ENCODE assay signal across 11 cellular contexts in genomic region chr1:99180915-99181314, GRCh38.
DNase-seq lines count a peak whose midpoint lies in the region; ATAC-seq, FAIRE-seq and TF ChIP-seq lines count a peak whose summit lies in the region.
"Had no signal": no experiment of that assay in that cellular context is flagged by ENCODE, and none has a peak within 500 bp of the region (broad histone marks: within the 10 kb centered on the region; RNA-seq: fewer than 3 reads in every experiment).

No MANE protein-coding gene starts in this region.

- H3K9me3 ChIP-seq in HCT116 (ENCODE audit: control insufficient read depth in 1 of 2, insufficient read depth in 1 of 2, low read depth in 1 of 2, low read length in 2 of 2), result no peaks in the 10 kb centered on the region
- H3K9me3 ChIP-seq: HAP-1 had no signal

- no peak overlapping the region for H3K4me3 ChIP-seq in HCT116 (replicated peaks in 1 of 2; ENCODE audit: low read depth in 1 of 2, low read length in 2 of 2)
- H3K4me3 ChIP-seq: HAP-1 had no signal

- no peaks in the 10 kb centered on the region for H3K9me3 Mint-ChIP-seq in T-helper 2 cell treated with Interferon-gamma antibody and Interleukin-4, amounts not matched to agents 5 μg/mL and 100 μg/mL, for 36 hours
- H3K9me3 Mint-ChIP-seq: CD4-positive, CD25-positive, alpha-beta regulatory T cell had no signal

- TF ChIP-seq RAD21 in HCT116 (IDR thresholded peaks at IDR 0.05; ENCODE audit: low read depth), result no peak

- BruUV-seq in HCT116 (replicated peaks; lab: Mats Ljungman, UMichigan), result no TSS peak

- FAIRE-seq in endometrium (lab: Jason Lieb, UNC), result peak; percentile 29

- intact Hi-C loops in HCT116 (cut with micrococcal nuclease), result loop anchor here (1.0 to 10.0 kb wide), 4 partner anchors 300 to 1688 kb away; no protein-coding TSS in a partner anchor

- no peak overlapping the region for H3K4me3 Mint-ChIP-seq in T-helper 2 cell treated with Interferon-gamma antibody and Interleukin-4, amounts not matched to agents 5 μg/mL and 100 μg/mL, for 36 hours
- H3K4me3 Mint-ChIP-seq: CD4-positive, CD25-positive, alpha-beta regulatory T cell had no signal

- no peaks in the 10 kb centered on the region for H3K36me3 Mint-ChIP-seq in T-helper 2 cell treated with Interferon-gamma antibody and Interleukin-4, amounts not matched to agents 5 μg/mL and 100 μg/mL, for 36 hours (ENCODE audit: low read depth)
- H3K36me3 Mint-ChIP-seq: CD4-positive, CD25-positive, alpha-beta regulatory T cell had no signal

- H3K27me3 Mint-ChIP-seq in T-helper 2 cell treated with Interferon-gamma antibody and Interleukin-4, amounts not matched to agents 5 μg/mL and 100 μg/mL, for 36 hours (ENCODE audit: low read depth), result no peaks in the 10 kb centered on the region
- H3K27me3 Mint-ChIP-seq: CD4-positive, CD25-positive, alpha-beta regulatory T cell had no signal

- no peak for TF ChIP-seq CTCF in HCT116 (IDR thresholded peaks at IDR 0.05 in 2 of 3, conservative IDR thresholded peaks at IDR 0.05 in 1 of 3; ENCODE audit: borderline replicate concordance in 1 of 3, insufficient read depth in 1 of 3, low read depth in 2 of 3, low read length in 2 of 3)

- no peaks in the 10 kb centered on the region for H3K9me2 ChIP-seq in HCT116 (ENCODE audit: insufficient read depth)

- no peak for DNase-seq in HCT116 (ENCODE audit: low read depth, low spot score)
- DNase-seq in NCI-H524 treated with DMSO at 0.1 percent for 48 hours (lab: John Stamatoyannopoulos, UW), result peak; percentile 70
- peak; percentile 8 for DNase-seq in pons (ENCODE audit: low spot score)
- DNase-seq in activated effector memory CD4-positive, alpha-beta T cell treated with anti-CD3 and anti-CD28 coated beads, Interleukin-2, amount 50 U/mL, for 16 hours, result no peak
- DNase-seq in T-helper 2 cell treated with Interferon-gamma antibody and Interleukin-4, amounts not matched to agents 5 μg/mL and 100 μg/mL, for 36 hours (ENCODE audit: low spot score), result no peak
- no peak for DNase-seq in SKM-1 treated with dmso at 0.1 percent for 144 hours (lab: John Stamatoyannopoulos, UW; ENCODE audit: unreplicated experiment)
- DNase-seq: GF-D8 had no signal

- RAD21 ChIA-PET in HCT116 (lab: Charles Lee; ENCODE audit: low non-redundant PET in 1 of 2, low total read pairs in 2 of 2, uncharacterized antibody in 2 of 2, unreplicated experiment in 2 of 2), result interaction anchor here in 1 of 2 experiments (0.6 kb wide), 1 partner anchor 299 kb away, joined by 4 read pairs; no protein-coding TSS in a partner anchor

- H3K4me2 ChIP-seq in HCT116 (ENCODE audit: low read length), result peak overlapping the region; percentile 43; the same call in 1 of the 2 replicates

- no peak for TF ChIP-seq POLR2A in HCT116 (IDR thresholded peaks at IDR 0.05; ENCODE audit: borderline replicate concordance, extremely low read depth, insufficient read depth, insufficient read length)

- no peak overlapping the region for H3K27ac ChIP-seq in HCT116 (ENCODE audit: low read depth, low read length)

- H3K27me3 ChIP-seq in HCT116 (ENCODE audit: insufficient read depth, low read length), result no peaks in the 10 kb centered on the region

- no peak overlapping the region for H3K27ac Mint-ChIP-seq in T-helper 2 cell treated with Interferon-gamma antibody and Interleukin-4, amounts not matched to agents 5 μg/mL and 100 μg/mL, for 36 hours
- H3K27ac Mint-ChIP-seq: CD4-positive, CD25-positive, alpha-beta regulatory T cell had no signal

- H3K79me2 ChIP-seq in HCT116 (ENCODE audit: insufficient read depth, low read length), result no peaks in the 10 kb centered on the region

- H3K4me1 ChIP-seq in HCT116 (ENCODE audit: control insufficient read depth in 1 of 2, insufficient read depth in 2 of 2, low read length in 2 of 2), result peaks cover 2 to 3% of the 10 kb centered on the region in 2 experiments; a peak in 3 of 4 replicates

- no peaks in the 10 kb centered on the region for H3K4me1 Mint-ChIP-seq in T-helper 2 cell treated with Interferon-gamma antibody and Interleukin-4, amounts not matched to agents 5 μg/mL and 100 μg/mL, for 36 hours (ENCODE audit: low read depth)

- ATAC-seq in HCT116 (no peak), HG03097 (IDR thresholded peaks at IDR 0.05; ENCODE audit: low FRiP score, unreplicated experiment) (no peak)

- no peaks in the 10 kb centered on the region for H4K20me1 ChIP-seq in HCT116 (ENCODE audit: insufficient read depth)

- H3K9ac ChIP-seq in HCT116 (ENCODE audit: low read length), result no peak overlapping the region

- H2AFZ ChIP-seq in HCT116 (ENCODE audit: low read depth, low read length, poor library complexity, severe bottlenecking), result peak overlapping the region; percentile 85

- POLR2A ChIA-PET in HCT116 (lab: Charles Lee), result interaction anchor here (0.9 kb wide), 1 partner anchor 299 kb away, joined by 3 read pairs; no protein-coding TSS in a partner anchor

- H3K36me3 ChIP-seq in HCT116 (ENCODE audit: control insufficient read depth in 1 of 2, insufficient read depth in 2 of 2, low read length in 2 of 2), result no peaks in the 10 kb centered on the region
- H3K36me3 ChIP-seq: HAP-1 had no signal

- CTCF ChIA-PET in HCT116 (lab: Charles Lee), result interaction anchor here (0.6 to 2.9 kb wide), 12 partner anchors 9 to 713 kb away, joined by 3 to 24 read pairs (median 4); no protein-coding TSS in a partner anchor

TF ChIP-seq in HCT116, 20 proteins besides CTCF, POLR2A, EP300 and RAD21:
- TF ChIP-seq MAX (IDR thresholded peaks at IDR 0.05) (no peak), CEBPB (IDR thresholded peaks at IDR 0.05; ENCODE audit: low read depth) (no peak), CBX3 (IDR thresholded peaks at IDR 0.05; ENCODE audit: low read depth) (no peak), YY1 (IDR thresholded peaks at IDR 0.05; ENCODE audit: extremely low read depth, insufficient replicate concordance, low read depth, low read length) (no peak), FOSL1 (IDR thresholded peaks at IDR 0.05; ENCODE audit: low read depth) (no peak), POLR2AphosphoS5 (IDR thresholded peaks at IDR 0.05; ENCODE audit: low read depth, low read length) (no peak), SRF (IDR thresholded peaks at IDR 0.05; ENCODE audit: low read depth) (no peak), EZH2 (IDR thresholded peaks at IDR 0.05) (no peak), SP1 (IDR thresholded peaks at IDR 0.05; ENCODE audit: low read depth) (no peak), EGR1 (IDR thresholded peaks at IDR 0.05; ENCODE audit: low read depth) (no peak), SIN3A (IDR thresholded peaks at IDR 0.05; ENCODE audit: low read depth) (no peak), ZFX (IDR thresholded peaks at IDR 0.05) (no peak), ZNF274 (IDR thresholded peaks at IDR 0.05; ENCODE audit: low read depth, low read length) (no peak), TCF7L2 (IDR thresholded peaks at IDR 0.05; ENCODE audit: borderline replicate concordance, extremely low read depth, insufficient read depth, insufficient read length) (no peak), JUND (IDR thresholded peaks at IDR 0.05) (no peak), ELF1 (IDR thresholded peaks at IDR 0.05; ENCODE audit: borderline replicate concordance, low read depth) (no peak)
- TF ChIP-seq, protein P1, sequence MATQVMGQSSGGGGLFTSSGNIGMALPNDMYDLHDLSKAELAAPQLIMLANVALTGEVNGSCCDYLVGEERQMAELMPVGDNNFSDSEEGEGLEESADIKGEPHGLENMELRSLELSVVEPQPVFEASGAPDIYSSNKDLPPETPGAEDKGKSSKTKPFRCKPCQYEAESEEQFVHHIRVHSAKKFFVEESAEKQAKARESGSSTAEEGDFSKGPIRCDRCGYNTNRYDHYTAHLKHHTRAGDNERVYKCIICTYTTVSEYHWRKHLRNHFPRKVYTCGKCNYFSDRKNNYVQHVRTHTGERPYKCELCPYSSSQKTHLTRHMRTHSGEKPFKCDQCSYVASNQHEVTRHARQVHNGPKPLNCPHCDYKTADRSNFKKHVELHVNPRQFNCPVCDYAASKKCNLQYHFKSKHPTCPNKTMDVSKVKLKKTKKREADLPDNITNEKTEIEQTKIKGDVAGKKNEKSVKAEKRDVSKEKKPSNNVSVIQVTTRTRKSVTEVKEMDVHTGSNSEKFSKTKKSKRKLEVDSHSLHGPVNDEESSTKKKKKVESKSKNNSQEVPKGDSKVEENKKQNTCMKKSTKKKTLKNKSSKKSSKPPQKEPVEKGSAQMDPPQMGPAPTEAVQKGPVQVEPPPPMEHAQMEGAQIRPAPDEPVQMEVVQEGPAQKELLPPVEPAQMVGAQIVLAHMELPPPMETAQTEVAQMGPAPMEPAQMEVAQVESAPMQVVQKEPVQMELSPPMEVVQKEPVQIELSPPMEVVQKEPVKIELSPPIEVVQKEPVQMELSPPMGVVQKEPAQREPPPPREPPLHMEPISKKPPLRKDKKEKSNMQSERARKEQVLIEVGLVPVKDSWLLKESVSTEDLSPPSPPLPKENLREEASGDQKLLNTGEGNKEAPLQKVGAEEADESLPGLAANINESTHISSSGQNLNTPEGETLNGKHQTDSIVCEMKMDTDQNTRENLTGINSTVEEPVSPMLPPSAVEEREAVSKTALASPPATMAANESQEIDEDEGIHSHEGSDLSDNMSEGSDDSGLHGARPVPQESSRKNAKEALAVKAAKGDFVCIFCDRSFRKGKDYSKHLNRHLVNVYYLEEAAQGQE (IDR thresholded peaks at IDR 0.05; ENCODE audit: low read depth), result no peak
- TF ChIP-seq, protein P2, sequence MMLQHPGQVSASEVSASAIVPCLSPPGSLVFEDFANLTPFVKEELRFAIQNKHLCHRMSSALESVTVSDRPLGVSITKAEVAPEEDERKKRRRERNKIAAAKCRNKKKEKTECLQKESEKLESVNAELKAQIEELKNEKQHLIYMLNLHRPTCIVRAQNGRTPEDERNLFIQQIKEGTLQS (IDR thresholded peaks at IDR 0.05), result no peak

Comparison
In these comparisons a context has a peak if more than half of its experiments do, and no peak if none do; other contexts are left out.
1. DNase-seq: peak in NCI-H524 treated with DMSO at 0.1 percent for 48 hours (single experiment) and pons (single experiment); none in HCT116 (single experiment), activated effector memory CD4-positive, alpha-beta T cell treated with anti-CD3 and anti-CD28 coated beads, Interleukin-2, amount 50 U/mL, for 16 hours (single experiment), T-helper 2 cell treated with Interferon-gamma antibody and Interleukin-4, amounts not matched to agents 5 μg/mL and 100 μg/mL, for 36 hours (single experiment) and SKM-1 treated with dmso at 0.1 percent for 144 hours (single experiment).